ENCODE assay signal across 8 cellular contexts in the genomic region with DNA sequence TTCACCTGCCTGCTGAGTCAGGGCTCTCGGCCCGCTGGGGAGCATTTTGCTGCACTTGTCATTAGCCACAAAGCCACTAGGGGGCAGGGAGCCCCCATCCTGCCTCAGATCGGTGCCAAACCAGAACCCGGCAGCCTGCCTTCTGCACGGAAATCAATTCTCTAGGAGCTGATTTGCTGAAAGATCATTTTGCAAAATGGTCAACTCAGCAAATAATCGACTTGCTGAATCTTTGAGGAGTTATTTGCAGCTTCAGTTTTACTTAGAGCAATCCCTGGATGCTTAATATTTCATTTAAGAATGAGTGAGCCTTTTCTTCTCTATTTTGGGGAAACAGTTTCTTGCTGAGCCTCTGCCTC. TPM values are rescaled to one million over a fixed set of nuclear protein-coding genes. Genes with fewer than 3 reads are reported as not detected.
A peak's percentile ranks its signal among the peaks of the same experiment; 100 is the strongest.
DNase-seq lines count a peak whose midpoint lies in the region; ATAC-seq lines count a peak whose summit lies in the region.

No MANE protein-coding gene starts in this region.

- in situ Hi-C loops in ACHN (cut with HindIII; ENCODE audit: low pct_ligation_motif_present, low pct_unique_long_range_greater_than_20kb, low sequenced_read_pairs) = no loop called here

- H3K4me3 Mint-ChIP-seq in activated CD4-positive, alpha-beta T cell treated with anti-CD3 and anti-CD28 coated beads, Interleukin-2, amount 10 ng/mL, durations not matched to agents 7 days and 5 days = peak overlapping the region; percentile 97

- POLR2A ChIA-PET in activated CD4-positive, alpha-beta T cell treated with anti-CD3 and anti-CD28 coated beads, Interleukin-2, amount 10 ng/mL, durations not matched to agents 7 days and 5 days (lab: Charles Lee) = interaction anchor here (0.6 to 1.6 kb wide), 9 partner anchors 31 to 307 kb away, joined by 3 to 10 read pairs (median 4); a partner anchor contains a TSS

- H3K27ac Mint-ChIP-seq in activated CD4-positive, alpha-beta T cell treated with anti-CD3 and anti-CD28 coated beads, Interleukin-2, amount 10 ng/mL, durations not matched to agents 7 days and 5 days = peak overlapping the region; percentile 93

- DNase-seq in ACHN (peak; percentile 80), NCI-H460 (ENCODE audit: extremely low read depth, low read depth) (peak; percentile 65), dermis blood vessel endothelial cell (peak; percentile 92), lung microvascular endothelial cell (ENCODE audit: low read depth in 2 of 2) (peak; percentile 86 to 90)
- DNase-seq in activated CD4-positive, alpha-beta T cell treated with anti-CD3 and anti-CD28 coated beads, Interleukin-2, amount 10 ng/mL, durations not matched to agents 7 days and 5 days = peak; percentile 92
- DNase-seq in stimulated activated CD8-positive, alpha-beta memory T cell treated with anti-CD3 and anti-CD28 coated beads, Interleukin-12 subunit alpha, Interleukin-12 subunit beta, amount 100 ng/mL, for 4 hours (ENCODE audit: low read depth) = peak; percentile 74

- ATAC-seq in GM18517 (IDR thresholded peaks at IDR 0.05; ENCODE audit: unreplicated experiment) = peak; percentile 80
- ATAC-seq in HG03196 (IDR thresholded peaks at IDR 0.05; ENCODE audit: unreplicated experiment) = peak; percentile 45

- peaks cover 55% of the 10 kb centered on the region for H3K4me1 Mint-ChIP-seq in activated CD4-positive, alpha-beta T cell treated with anti-CD3 and anti-CD28 coated beads, Interleukin-2, amount 10 ng/mL, durations not matched to agents 7 days and 5 days

- peaks cover under 1% of the 10 kb centered on the region for H3K9me3 Mint-ChIP-seq in activated CD4-positive, alpha-beta T cell treated with anti-CD3 and anti-CD28 coated beads, Interleukin-2, amount 10 ng/mL, durations not matched to agents 7 days and 5 days

- CTCF ChIA-PET in activated CD4-positive, alpha-beta T cell treated with anti-CD3 and anti-CD28 coated beads, Interleukin-2, amount 10 ng/mL, durations not matched to agents 7 days and 5 days (lab: Charles Lee) = interaction anchor here (0.6 to 3.3 kb wide), 59 partner anchors 8 to 330 kb away, joined by 3 to 27 read pairs (median 4); a partner anchor contains a TSS

- H3K36me3 Mint-ChIP-seq in activated CD4-positive, alpha-beta T cell treated with anti-CD3 and anti-CD28 coated beads, Interleukin-2, amount 10 ng/mL, durations not matched to agents 7 days and 5 days (ENCODE audit: low read depth) = peaks cover 33% of the 10 kb centered on the region

- H3K27me3 Mint-ChIP-seq in activated CD4-positive, alpha-beta T cell treated with anti-CD3 and anti-CD28 coated beads, Interleukin-2, amount 10 ng/mL, durations not matched to agents 7 days and 5 days = no peaks in the 10 kb centered on the region

RNA-seq across cellular contexts. Expression of a gene that starts 1.7 kb away (rescaled TPM):
- total RNA-seq in NCI-H460 (2014; rRNA removed; shearing (Covaris generic)) = not detected in 2 replicates
- polyA plus RNA-seq in NCI-H460 (2014; cell fraction: nucleus; rRNA removed) = not detected in 2 replicates
- 10 to 100 TPM; 35.9 to 36.3 TPM for total RNA-seq in activated CD4-positive, alpha-beta T cell treated with anti-CD3 and anti-CD28 coated beads, Interleukin-2, amount 10 ng/mL, durations not matched to agents 7 days and 5 days
- total RNA-seq in dermis blood vessel endothelial cell (157 and 178 TPM in 2 replicates), lung microvascular endothelial cell (88.7 and 137 TPM in 2 replicates)

Comparison
In these comparisons a context has a peak if more than half of its experiments do, and no peak if none do; other contexts are left out.
1. Peak in every context shown above with its lines: DNase-seq and ATAC-seq.
2. RNA of a gene that starts 1.7 kb away (total RNA-seq): 157 to 178 TPM in dermis blood vessel endothelial cell, 88.7 to 137 TPM in lung microvascular endothelial cell and 35.9 to 36.3 TPM in activated CD4-positive, alpha-beta T cell treated with anti-CD3 and anti-CD28 coated beads, Interleukin-2, amount 10 ng/mL, durations not matched to agents 7 days and 5 days; not detected in NCI-H460; every median in the first group is over 10 times any median in the second.